15 cellular contexts compared by ENCODE assay signal in the genomic region with DNA sequence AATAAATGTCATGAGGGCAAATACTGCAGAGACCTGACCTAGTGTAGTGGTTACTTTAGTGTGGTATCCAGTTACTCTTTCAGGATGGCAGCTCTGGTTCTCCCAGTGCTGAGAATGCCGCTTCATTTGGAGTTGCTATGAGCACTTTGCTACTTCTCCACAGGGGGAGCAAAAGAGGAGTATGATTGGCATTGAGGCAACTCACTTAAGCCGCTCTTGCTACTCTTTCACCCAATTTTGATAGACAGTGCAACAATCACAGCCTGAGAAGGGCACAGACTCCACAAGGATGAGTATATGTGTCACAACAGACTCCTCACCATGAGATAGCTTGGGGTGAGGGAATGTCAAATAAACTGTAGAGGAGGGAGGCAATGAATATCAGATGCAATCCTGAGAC.
DNase-seq lines count a peak whose midpoint lies in the region; ATAC-seq and TF ChIP-seq lines count a peak whose summit lies in the region.
"Had no signal": no experiment of that assay in that cellular context is flagged by ENCODE, and none has a peak within 500 bp of the region (broad histone marks: within the 10 kb centered on the region; RNA-seq: fewer than 3 reads in every experiment).

No MANE protein-coding gene starts in this region.

- H3K27ac ChIP-seq in H9 (ENCODE audit: insufficient read length, low read depth, low read length) (no peak overlapping the region), OCI-LY7 (ENCODE audit: low read depth, low read length, poor library complexity, severe bottlenecking) (no peak overlapping the region)
- H3K27ac ChIP-seq in CD4-positive, alpha-beta memory T cell (ENCODE audit: low read depth, low read length), result no peak overlapping the region
- H3K27ac ChIP-seq: BLaER1 treated with 17β-estradiol and CSF1 and Interleukin-3, amounts not matched to agents 10 nM and 100 nM; esophagus squamous epithelium; transverse colon had no signal

- CTCF ChIA-PET in OCI-LY7 (lab: Charles Lee; ENCODE audit: unreplicated experiment), result no interaction called here
- CTCF ChIA-PET in CD4-positive, alpha-beta memory T cell (lab: Charles Lee; ENCODE audit: partially characterized antibody), result no interaction called here

- H4K8ac ChIP-seq in H9 (replicated peaks; ENCODE audit: insufficient read length, low read depth, low read length), result no peak overlapping the region

- H3K4me3 ChIP-seq in OCI-LY7 (ENCODE audit: low read depth, low read length, poor library complexity, severe bottlenecking) (no peak overlapping the region), fibroblast of villous mesenchyme (ENCODE audit: low read depth, low read length) (no peak overlapping the region)
- H3K4me3 ChIP-seq in CD4-positive, alpha-beta memory T cell (ENCODE audit: low read length in 2 of 2), result no peak overlapping the region
- H3K4me3 ChIP-seq: BLaER1 treated with 17β-estradiol and CSF1 and Interleukin-3, amounts not matched to agents 10 nM and 100 nM; esophagus squamous epithelium; transverse colon had no signal

- ATAC-seq in GM21390 (IDR thresholded peaks at IDR 0.05; ENCODE audit: unreplicated experiment) (no peak), HG03520 (IDR thresholded peaks at IDR 0.05; ENCODE audit: unreplicated experiment) (no peak)

- no peaks in the 10 kb centered on the region for H3K27me3 Mint-ChIP-seq in H9 (ENCODE audit: low read depth)
- peaks cover 2 to 9% of the 10 kb centered on the region in 2 donors for H3K27me3 Mint-ChIP-seq in CD4-positive, alpha-beta memory T cell

- no peak overlapping the region for H3K4ac ChIP-seq in H9 (ENCODE audit: low read depth, low read length)

- intact Hi-C loops in OCI-LY7 (cut with micrococcal nuclease; ENCODE audit: unreplicated experiment), result no loop called here
- intact Hi-C loops in CD4-positive, alpha-beta memory T cell (cut with micrococcal nuclease), result no loop called here

- no peak overlapping the region for H3T11ph ChIP-seq in H9 (ENCODE audit: low read length)

- no peak overlapping the region for H3K56ac ChIP-seq in H9 (ENCODE audit: insufficient read length, low read depth, low read length)

- DNase-seq in ACHN (peak; percentile 20), H9 (peak; percentile 41), OCI-LY7 (ENCODE audit: low spot score) (no peak), fibroblast of villous mesenchyme (ENCODE audit: low read depth) (peak; percentile 3), AG20443 (ENCODE audit: low spot score) (no peak)
- DNase-seq in CD4-positive, alpha-beta memory T cell, result no peak
- DNase-seq: activated CD4-positive, alpha-beta T cell treated with anti-CD3 and anti-CD28 coated beads, Interleukin-2, amount 50 U/mL, for 1 hour; activated naive CD4-positive, alpha-beta T cell; esophagus squamous epithelium; NCI-H774; transverse colon had no signal

- H3K36me3 Mint-ChIP-seq in H9 (ENCODE audit: insufficient read depth in 1 of 3, low read depth in 3 of 3), result peaks cover 0 to 5% (median 0%) of the 10 kb centered on the region in 3 experiments; a peak in 2 of 7 replicates
- no peaks in the 10 kb centered on the region for H3K36me3 Mint-ChIP-seq in CD4-positive, alpha-beta memory T cell

- H3K4me1 ChIP-seq in H9 (ENCODE audit: insufficient read depth, low read length) (no peaks in the 10 kb centered on the region), OCI-LY7 (ENCODE audit: insufficient read depth, low read length, poor library complexity, severe bottlenecking) (no peaks in the 10 kb centered on the region)
- H3K4me1 ChIP-seq in CD4-positive, alpha-beta memory T cell (ENCODE audit: insufficient read depth, low read length), result no peaks in the 10 kb centered on the region
- H3K4me1 ChIP-seq: BLaER1 treated with 17β-estradiol and CSF1 and Interleukin-3, amounts not matched to agents 10 nM and 100 nM; esophagus squamous epithelium; transverse colon had no signal

- no peak overlapping the region for H2BK120ac ChIP-seq in H9 (ENCODE audit: low read depth, low read length, poor library complexity, severe bottlenecking)

- no CpG with 5 or more reads among the region's 2 CpGs for WGBS in H9 (ENCODE audit: extremely low coverage, insufficient read length, low lambda C conversion rate)

- H3K9ac ChIP-seq in H9 (ENCODE audit: extremely low read depth, insufficient read length, low read length), result no peak overlapping the region
- H3K9ac ChIP-seq: BLaER1 treated with 17β-estradiol and CSF1 and Interleukin-3, amounts not matched to agents 10 nM and 100 nM had no signal

- H3K4me3 Mint-ChIP-seq in H9, result no peak overlapping the region
- H3K4me3 Mint-ChIP-seq in CD4-positive, alpha-beta memory T cell, result no peak overlapping the region
- H3K4me3 Mint-ChIP-seq: T-helper 1 cell treated with Interleukin-12 subunit alpha and Interleukin-12 subunit beta and Interleukin-4 antibody, amounts not matched to agents 30 μg/mL and 1 μg/mL, for 36 hours had no signal

- BruUV-seq in OCI-LY7 (replicated peaks; lab: Mats Ljungman, UMichigan), result no TSS peak

- no peak overlapping the region for H2BK15ac ChIP-seq in H9 (ENCODE audit: low read depth, low read length)

- H3K27me3 ChIP-seq in H9 (ENCODE audit: insufficient read depth, low read length), result no peaks in the 10 kb centered on the region
- H3K27me3 ChIP-seq in CD4-positive, alpha-beta memory T cell (ENCODE audit: insufficient read depth, low read length), result no peaks in the 10 kb centered on the region
- H3K27me3 ChIP-seq: BLaER1 treated with 17β-estradiol and CSF1 and Interleukin-3, amounts not matched to agents 10 nM and 100 nM; esophagus squamous epithelium; transverse colon had no signal

- H3K23ac ChIP-seq in H9 (ENCODE audit: insufficient read length, low read depth, low read length), result no peak overlapping the region

- no peak overlapping the region for H2BK20ac ChIP-seq in H9 (ENCODE audit: low read depth, low read length, poor library complexity, severe bottlenecking)

- H3K36me3 ChIP-seq in OCI-LY7 (ENCODE audit: insufficient read depth, low read length), result no peaks in the 10 kb centered on the region
- H3K36me3 ChIP-seq in CD4-positive, alpha-beta memory T cell (ENCODE audit: insufficient read depth, low read length), result no peaks in the 10 kb centered on the region
- H3K36me3 ChIP-seq: BLaER1 treated with 17β-estradiol and CSF1 and Interleukin-3, amounts not matched to agents 10 nM and 100 nM; esophagus squamous epithelium; transverse colon had no signal

- no peak overlapping the region for H2BK12ac ChIP-seq in H9 (ENCODE audit: insufficient read length, low read depth, low read length)

- no peak overlapping the region for H4K5ac ChIP-seq in H9 (ENCODE audit: insufficient read length, low read depth, low read length)

- no peak overlapping the region for H2AFZ ChIP-seq in H9 (ENCODE audit: low read length)
- H2AFZ ChIP-seq in OCI-LY7 (ENCODE audit: low read length), result no peak overlapping the region

- H2AK5ac ChIP-seq in H9 (ENCODE audit: insufficient read length, low read length), result no peak overlapping the region

- in situ Hi-C loops in ACHN (cut with HindIII; ENCODE audit: low pct_ligation_motif_present, low pct_unique_long_range_greater_than_20kb, low sequenced_read_pairs), result no loop called here

- H3K4me2 ChIP-seq in H9 (ENCODE audit: insufficient read depth, insufficient read length, low read length) (no peak overlapping the region), OCI-LY7 (ENCODE audit: low read length) (no peak overlapping the region)
- H3K4me2 ChIP-seq: BLaER1 treated with 17β-estradiol and CSF1 and Interleukin-3, amounts not matched to agents 10 nM and 100 nM had no signal

- no peak overlapping the region for H3K14ac ChIP-seq in H9 (ENCODE audit: insufficient read depth, low read length)

- no peaks in the 10 kb centered on the region for H3K79me1 ChIP-seq in H9 (ENCODE audit: insufficient read depth, low read depth, low read length, poor library complexity, severe bottlenecking)

- POLR2A ChIA-PET in OCI-LY7 (lab: Charles Lee), result interaction anchor here (0.9 kb wide), 1 partner anchor 166 kb away, joined by 3 read pairs; no protein-coding TSS in a partner anchor
- POLR2A ChIA-PET in CD4-positive, alpha-beta memory T cell (lab: Charles Lee; ENCODE audit: partially characterized antibody), result no interaction called here

- H4K20me1 ChIP-seq in H9 (ENCODE audit: control insufficient read depth, insufficient read depth, insufficient read length), result no peaks in the 10 kb centered on the region
- H4K20me1 ChIP-seq in OCI-LY7 (ENCODE audit: insufficient read depth, low read length), result no peaks in the 10 kb centered on the region
- H4K20me1 ChIP-seq: BLaER1 treated with 17β-estradiol and CSF1 and Interleukin-3, amounts not matched to agents 10 nM and 100 nM had no signal

- TF ChIP-seq CTCF in H9 (conservative IDR thresholded peaks at IDR 0.05) (peak; percentile 53), OCI-LY7 (conservative IDR thresholded peaks at IDR 0.05; ENCODE audit: low read length) (0 out of 2 replicates have a peak, but pooled peaks have one; percentile 37), fibroblast of villous mesenchyme (IDR thresholded peaks at IDR 0.05; ENCODE audit: insufficient read depth, low read depth, low read length) (peak; percentile 30)

- no peak overlapping the region for H2BK5ac ChIP-seq in H9 (ENCODE audit: insufficient read length, low read length)

- no peak overlapping the region for H3K27ac Mint-ChIP-seq in H9
- no peak overlapping the region for H3K27ac Mint-ChIP-seq in CD4-positive, alpha-beta memory T cell
- H3K27ac Mint-ChIP-seq: T-helper 1 cell treated with Interleukin-12 subunit alpha and Interleukin-12 subunit beta and Interleukin-4 antibody, amounts not matched to agents 30 μg/mL and 1 μg/mL, for 36 hours had no signal

- no peak overlapping the region for H4K91ac ChIP-seq in H9 (ENCODE audit: insufficient read length, low read depth, low read length)

- no peak overlapping the region for H3K18ac ChIP-seq in H9 (ENCODE audit: insufficient read length, low read depth, low read length)

- H3K79me2 ChIP-seq in H9 (ENCODE audit: insufficient read depth, low read length) (no peaks in the 10 kb centered on the region), OCI-LY7 (ENCODE audit: insufficient read depth, low read depth, low read length) (no peaks in the 10 kb centered on the region)

- H3K9me2 ChIP-seq in OCI-LY7 (ENCODE audit: insufficient read depth, low read length), result no peaks in the 10 kb centered on the region

- no peaks in the 10 kb centered on the region for H3K23me2 ChIP-seq in H9 (ENCODE audit: insufficient read length, low read depth, low read length, poor library complexity, severe bottlenecking)

- peaks cover 0 to 2% of the 10 kb centered on the region in 2 experiments; a peak in 1 of 4 replicates for H3K4me1 Mint-ChIP-seq in H9
- no peaks in the 10 kb centered on the region for H3K4me1 Mint-ChIP-seq in CD4-positive, alpha-beta memory T cell

- H3K9me3 Mint-ChIP-seq in H9, result peaks cover 8 to 9% of the 10 kb centered on the region in 2 experiments; a peak in 4 of 5 replicates
- H3K9me3 Mint-ChIP-seq in CD4-positive, alpha-beta memory T cell, result peaks cover 0 to 6% (median 4%) of the 10 kb centered on the region in 8 donors

- H3K9me3 ChIP-seq in H9 (ENCODE audit: control insufficient read depth, low read depth, low read length), result no peaks in the 10 kb centered on the region
- no peaks in the 10 kb centered on the region for H3K9me3 ChIP-seq in OCI-LY7 (ENCODE audit: low read length)
- H3K9me3 ChIP-seq in CD4-positive, alpha-beta memory T cell (ENCODE audit: control insufficient read depth in 1 of 2, low read length in 2 of 2), result no peaks in the 10 kb centered on the region
- H3K9me3 ChIP-seq: esophagus squamous epithelium, transverse colon had no signal

Comparison
In these comparisons a context has a peak if more than half of its experiments do, and no peak if none do; other contexts are left out.
1. DNase-seq: peak in ACHN (single experiment), H9 (single experiment) and fibroblast of villous mesenchyme (single experiment); none in OCI-LY7 (single experiment), AG20443 (single experiment) and CD4-positive, alpha-beta memory T cell (0 of 5).
2. Peak in every context shown above with its lines, with median percentiles within 50 percentile points of each other: CTCF ChIP-seq.